ENCODE assay signal across 16 cellular contexts in the genomic region with DNA sequence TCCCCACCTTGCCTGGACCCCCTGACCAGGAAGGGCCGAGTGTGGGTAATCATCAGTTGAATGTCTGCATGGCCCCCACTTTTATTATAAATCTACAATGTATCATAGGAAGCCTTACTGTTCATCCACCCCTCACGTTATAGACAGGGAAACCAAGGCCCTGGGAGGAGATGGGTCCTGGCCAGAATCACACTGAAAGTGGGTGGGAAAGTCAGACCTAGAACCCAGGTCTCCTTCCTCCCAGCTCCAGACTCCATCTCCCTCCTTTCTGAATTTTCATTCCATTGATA. TPM values are rescaled to one million over a fixed set of nuclear protein-coding genes. Genes with fewer than 3 reads are reported as not detected.
"Had no signal": no experiment of that assay in that cellular context is flagged by ENCODE, and none has a peak within 500 bp of the region (broad histone marks: within the 10 kb centered on the region; RNA-seq: fewer than 3 reads in every experiment).

No MANE protein-coding gene starts in this region.

- H3K27me3 Mint-ChIP-seq: activated naive CD8-positive, alpha-beta T cell treated with anti-CD3 and anti-CD28 coated beads for 36 hours; progenitor cell of endocrine pancreas; type B pancreatic cell had no signal

- H3K9me3 Mint-ChIP-seq: activated naive CD8-positive, alpha-beta T cell treated with anti-CD3 and anti-CD28 coated beads for 36 hours; type B pancreatic cell had no signal

- DNase-seq: activated CD4-positive, alpha-beta T cell treated with anti-CD3 and anti-CD28 coated beads for 1 hour; activated CD4-positive, alpha-beta T cell treated with anti-CD3 and anti-CD28 coated beads, Interleukin-2, amount 50 U/mL, for 48 hours; activated naive CD4-positive, alpha-beta T cell; activated naive CD8-positive, alpha-beta T cell treated with anti-CD3 and anti-CD28 coated beads for 36 hours; body of pancreas; erythroblast; foreskin melanocyte; lower lobe of right lung; stimulated activated CD4-positive, alpha-beta T cell treated with anti-CD3 and anti-CD28 coated beads, Interleukin-2, amount 100 ng/mL, for 24 hours; stomach; T-helper 2 cell; testis; WERI-Rb-1 had no signal

- H3K4me3 Mint-ChIP-seq: activated naive CD8-positive, alpha-beta T cell treated with anti-CD3 and anti-CD28 coated beads for 36 hours; type B pancreatic cell had no signal

- H3K27ac Mint-ChIP-seq: progenitor cell of endocrine pancreas, type B pancreatic cell had no signal

- ATAC-seq: body of pancreas, lower lobe of right lung had no signal

RNA-seq across cellular contexts. Expression of a gene that starts 17.1 kb away (rescaled TPM):
- polyA plus RNA-seq: neural cell had no signal
